Comparison of ENCODE assay signal across 9 cellular contexts in genomic region chr4:55854132-55854531, GRCh38. TPM values are rescaled to one million over a fixed set of nuclear protein-coding genes. Genes with fewer than 3 reads are reported as not detected.
DNase-seq lines count a peak whose midpoint lies in the region; ATAC-seq and TF ChIP-seq lines count a peak whose summit lies in the region.
"Had no signal": no experiment of that assay in that cellular context is flagged by ENCODE, and none has a peak within 500 bp of the region (broad histone marks: within the 10 kb centered on the region; RNA-seq: fewer than 3 reads in every experiment).

No MANE protein-coding gene starts in this region.

- DNase-seq in Peyer's patch (no peak), fibroblast of pulmonary artery (ENCODE audit: low read depth) (no peak), skeletal muscle cell (ENCODE audit: low read depth) (no peak), T-helper 9 cell (no peak)
- DNase-seq in stimulated activated CD4-positive, alpha-beta T cell treated with anti-CD3 and anti-CD28 coated beads, Interleukin-2, amount 100 ng/mL, for 24 hours, result no peak
- DNase-seq in activated CD4-positive, CD25-positive, alpha-beta regulatory T cell (lab: John Stamatoyannopoulos, UW), result no peak

- no peaks in the 10 kb centered on the region for H3K9me3 ChIP-seq in Peyer's patch

- peak overlapping the region; percentile 79 to 85 (median 81) for H3K27ac ChIP-seq in Peyer's patch

- H3K4me3 ChIP-seq in Peyer's patch (peak overlapping the region; percentile 89 to 94 (median 92)), fibroblast of pulmonary artery (replicated peaks; ENCODE audit: low read depth, low read length) (peak overlapping the region; percentile 83), skeletal muscle cell (ENCODE audit: low read depth, low read length) (peak overlapping the region; percentile 85)

- peaks cover 0 to 9% (median 0%) of the 10 kb centered on the region in 3 donors for H3K36me3 ChIP-seq in Peyer's patch

- no peaks in the 10 kb centered on the region for H3K27me3 ChIP-seq in Peyer's patch

- H3K4me1 ChIP-seq in Peyer's patch, result peaks cover 0 to 30% (median 0%) of the 10 kb centered on the region in 4 donors

- TF ChIP-seq POLR2A in Peyer's patch (IDR thresholded peaks at IDR 0.05), result no peak

- ATAC-seq in GM18511 (IDR thresholded peaks at IDR 0.05; ENCODE audit: unreplicated experiment) (peak; percentile 7), HG02798 (IDR thresholded peaks at IDR 0.05; ENCODE audit: poor library complexity, unreplicated experiment) (no peak)

- no peak for TF ChIP-seq CTCF in Peyer's patch (IDR thresholded peaks at IDR 0.05)
- TF ChIP-seq CTCF in fibroblast of pulmonary artery (IDR thresholded peaks at IDR 0.05; ENCODE audit: low read length, missing control alignments), result no peak

RNA-seq across cellular contexts. Expression of gene EXOC1, which starts 0.7 kb away (rescaled TPM):
- total RNA-seq in Peyer's patch, result 10 to 100 TPM; 33.9 to 57.8 (median 44.7) TPM

RNA-seq across cellular contexts. Expression of gene EXOC1L, which starts 34.5 kb away (rescaled TPM):
- not detected for total RNA-seq in Peyer's patch
- total RNA-seq: RPMI7951 had no signal
